30 cellular contexts compared by ENCODE assay signal in genomic region chr17:80956321-80957190, GRCh38. TPM values are rescaled to one million over a fixed set of nuclear protein-coding genes. Genes with fewer than 3 reads are reported as not detected.
DNase-seq lines count a peak whose midpoint lies in the region; ATAC-seq and TF ChIP-seq lines count a peak whose summit lies in the region.
"Had no signal": no experiment of that assay in that cellular context is flagged by ENCODE, and none has a peak within 500 bp of the region (broad histone marks: within the 10 kb centered on the region; RNA-seq: fewer than 3 reads in every experiment).

No MANE protein-coding gene starts in this region.

- no peak overlapping the region for H3K4me3 ChIP-seq in heart left ventricle
- H3K4me3 ChIP-seq in left ventricle myocardium inferior = no peak overlapping the region
- no peak overlapping the region for H3K4me3 ChIP-seq in lower lobe of right lung
- H3K4me3 ChIP-seq in upper lobe of right lung = no peak overlapping the region
- H3K4me3 ChIP-seq: ovary had no signal

- H3K36me3 ChIP-seq in heart left ventricle = peaks cover 0 to 13% (median 3%) of the 10 kb centered on the region in 9 donors
- peaks cover 8% of the 10 kb centered on the region for H3K36me3 ChIP-seq in left ventricle myocardium inferior
- H3K36me3 ChIP-seq in lower lobe of right lung = peaks cover 28% of the 10 kb centered on the region
- H3K36me3 ChIP-seq in upper lobe of right lung = no peaks in the 10 kb centered on the region
- H3K36me3 ChIP-seq: ovary had no signal

- H3K4me1 ChIP-seq in heart left ventricle (peaks cover 3 to 26% (median 20%) of the 10 kb centered on the region in 12 donors), left ventricle myocardium inferior (peaks cover 24% of the 10 kb centered on the region), lower lobe of right lung (peaks cover 18% of the 10 kb centered on the region), upper lobe of right lung (peaks cover 16% of the 10 kb centered on the region)

- DNase-seq in heart left ventricle = peak in 3 of 5 donors; percentile 13 to 32 (median 19)
- DNase-seq in left ventricle myocardium inferior = no peak
- DNase-seq in WTC11 (ENCODE audit: low spot score) = peak; percentile 4
- DNase-seq in lower lobe of right lung = peak; percentile 25
- DNase-seq in upper lobe of right lung = peak; percentile 55
- no peak for DNase-seq in kidney glomerular epithelial cell (lab: John Stamatoyannopoulos, UW)
- DNase-seq in stimulated activated CD4-positive, alpha-beta T cell treated with anti-CD3 and anti-CD28 coated beads, Interleukin-1b, Interleukin-23, amount 100 ng/mL, for 48 hours = no peak
- DNase-seq: activated CD4-positive, alpha-beta T cell treated with anti-CD3 and anti-CD28 coated beads, Interleukin-2, amount 10 ng/mL, durations not matched to agents 24 days and 14 days; activated naive CD4-positive, alpha-beta T cell treated with Interleukin-2 at 50 U/mL for 16 hours; activated T-cell treated with anti-CD3 and anti-CD28 coated beads, Interleukin-2, amount 50 U/mL, for 48 hours; amygdala; C1 segment of cervical spinal cord; cortex of kidney; DND-41; foreskin fibroblast; Kasumi-1; MV-4-11; naive thymus-derived CD4-positive, alpha-beta T cell; NCI-H1436 treated with DMSO at 0.1 percent for 48 hours; NCI-H2107; retina; stimulated activated CD4-positive, alpha-beta T cell treated with anti-CD3 and anti-CD28 coated beads, Interleukin-2, amount 100 ng/mL, for 48 hours had no signal

- H3K27me3 ChIP-seq in heart left ventricle (no peaks in the 10 kb centered on the region), left ventricle myocardium inferior (ENCODE audit: low read depth) (no peaks in the 10 kb centered on the region), lower lobe of right lung (ENCODE audit: low read depth) (no peaks in the 10 kb centered on the region), upper lobe of right lung (no peaks in the 10 kb centered on the region)
- H3K27me3 ChIP-seq: ovary had no signal

- 84 to 93% (median 90%) methylated on average over 21 to 28 of the region's 29 CpGs for WGBS in heart left ventricle, 4 donors

- no peak overlapping the region for H3K27ac Mint-ChIP-seq in WTC11
- H3K27ac Mint-ChIP-seq: activated CD4-positive, alpha-beta T cell treated with anti-CD3 and anti-CD28 coated beads, Interleukin-2, amount 10 ng/mL, durations not matched to agents 24 days and 14 days; mesothelial cell of epicardium; type B pancreatic cell had no signal

- TF ChIP-seq CTCF in heart left ventricle (IDR thresholded peaks at IDR 0.05) (no peak), left ventricle myocardium inferior (IDR thresholded peaks at IDR 0.05; ENCODE audit: borderline replicate concordance) (no peak), WTC11 (IDR thresholded peaks at IDR 0.05) (no peak), lower lobe of right lung (IDR thresholded peaks at IDR 0.05) (no peak), upper lobe of right lung (IDR thresholded peaks at IDR 0.05) (no peak)

- H3K9me3 ChIP-seq in heart left ventricle (peaks cover 0 to 4% (median 0%) of the 10 kb centered on the region in 12 donors), left ventricle myocardium inferior (replicated peaks) (no peaks in the 10 kb centered on the region), lower lobe of right lung (no peaks in the 10 kb centered on the region), upper lobe of right lung (no peaks in the 10 kb centered on the region)
- H3K9me3 ChIP-seq: Caco-2, ovary had no signal

- ATAC-seq in heart left ventricle (no peak), WTC11 (no peak), lower lobe of right lung (no peak), upper lobe of right lung (no peak)
- ATAC-seq: esophagus mucosa; left lobe of liver; naive thymus-derived CD4-positive, alpha-beta T cell; SK-N-SH treated with all-trans-retinoic acid at 6 μM for 48 hours had no signal

- TF ChIP-seq POLR2A in heart left ventricle (IDR thresholded peaks at IDR 0.05) = no peak

- H3K27ac ChIP-seq in heart left ventricle = peak overlapping the region in 1 of 12 donors; percentile 38
- no peak overlapping the region for H3K27ac ChIP-seq in left ventricle myocardium inferior (replicated peaks)
- H3K27ac ChIP-seq in lower lobe of right lung = no peak overlapping the region
- H3K27ac ChIP-seq in upper lobe of right lung = no peak overlapping the region
- H3K27ac ChIP-seq: ovary, VCaP had no signal

- H3K36me3 Mint-ChIP-seq in WTC11 = no peaks in the 10 kb centered on the region

- H3K27me3 Mint-ChIP-seq in WTC11 (ENCODE audit: low read depth) = no peaks in the 10 kb centered on the region
- H3K27me3 Mint-ChIP-seq: activated CD4-positive, alpha-beta T cell treated with anti-CD3 and anti-CD28 coated beads, Interleukin-2, amount 10 ng/mL, durations not matched to agents 24 days and 14 days; naive thymus-derived CD4-positive, alpha-beta T cell; type B pancreatic cell had no signal

- no peaks in the 10 kb centered on the region for H3K4me1 Mint-ChIP-seq in WTC11
- H3K4me1 Mint-ChIP-seq: activated CD4-positive, alpha-beta T cell treated with anti-CD3 and anti-CD28 coated beads, Interleukin-2, amount 10 ng/mL, durations not matched to agents 24 days and 14 days; naive thymus-derived CD4-positive, alpha-beta T cell had no signal

- intact Hi-C loops in heart left ventricle (cut with DNase I) = no loop called here
- intact Hi-C loops in left ventricle myocardium inferior (cut with micrococcal nuclease) = no loop called here
- intact Hi-C loops in lower lobe of right lung (cut with DNase I) = no loop called here
- intact Hi-C loops in upper lobe of right lung (cut with DNase I) = no loop called here

- no peak overlapping the region for H3K4me3 Mint-ChIP-seq in WTC11
- H3K4me3 Mint-ChIP-seq: activated CD4-positive, alpha-beta T cell treated with anti-CD3 and anti-CD28 coated beads, Interleukin-2, amount 10 ng/mL, durations not matched to agents 24 days and 14 days; mesothelial cell of epicardium; naive thymus-derived CD4-positive, alpha-beta T cell; type B pancreatic cell had no signal

- H3K9me3 Mint-ChIP-seq in WTC11 = peaks cover 6% of the 10 kb centered on the region; the same call in 1 of the 2 replicates
- H3K9me3 Mint-ChIP-seq: activated CD4-positive, alpha-beta T cell treated with anti-CD3 and anti-CD28 coated beads, Interleukin-2, amount 10 ng/mL, durations not matched to agents 24 days and 14 days; naive thymus-derived CD4-positive, alpha-beta T cell; type B pancreatic cell had no signal

- CTCF ChIA-PET in WTC11 (lab: Charles Lee) = interaction anchor here (0.9 to 2.7 kb wide), 3 partner anchors 13 to 529 kb away, joined by 3 to 7 read pairs (median 5); no protein-coding TSS in a partner anchor

- POLR2A ChIA-PET in WTC11 (lab: Charles Lee) = no interaction called here

TF ChIP-seq in WTC11, 78 proteins besides CTCF, POLR2A, EP300 and RAD21 (continues in another document):
- no peak for TF ChIP-seq ZBTB43 (CRISPR knock-in tag; IDR thresholded peaks at IDR 0.05)
- TF ChIP-seq TEAD1 (CRISPR knock-in tag; IDR thresholded peaks at IDR 0.05) = no peak
- no peak for TF ChIP-seq SOX15 (CRISPR knock-in tag; IDR thresholded peaks at IDR 0.05)
- TF ChIP-seq ZMAT4 (CRISPR knock-in tag; IDR thresholded peaks at IDR 0.05) = no peak
- TF ChIP-seq NR1H2 (CRISPR knock-in tag; IDR thresholded peaks at IDR 0.05) = no peak
- TF ChIP-seq ZNF416 (CRISPR knock-in tag; IDR thresholded peaks at IDR 0.05) = no peak
- TF ChIP-seq ATF6 (CRISPR knock-in tag; IDR thresholded peaks at IDR 0.05) = no peak

RNA-seq across cellular contexts. Expression of gene CHMP6, which starts 35.1 kb away (rescaled TPM):
- 10 to 100 TPM; 17.9 to 25.9 (median 19.4) TPM for total RNA-seq in heart left ventricle
- polyA plus RNA-seq in heart left ventricle = 10 to 100 TPM; 24.4 to 35.5 TPM
- 15.9 TPM for total RNA-seq in left ventricle myocardium inferior
- 15.0 to 23.1 TPM (median 19.6 TPM) in 3 replicates for total RNA-seq in WTC11 (2021)
- total RNA-seq in lower lobe of right lung = 28.8 TPM
- total RNA-seq in upper lobe of right lung = 29.9 TPM

Comparison
In these comparisons a context has a peak if more than half of its experiments do, and no peak if none do; other contexts are left out.
1. DNase-seq: peak in heart left ventricle (3 of 5), WTC11 (single experiment), lower lobe of right lung (single experiment) and upper lobe of right lung (single experiment); none in left ventricle myocardium inferior (single experiment), kidney glomerular epithelial cell (single experiment) and stimulated activated CD4-positive, alpha-beta T cell treated with anti-CD3 and anti-CD28 coated beads, Interleukin-1b, Interleukin-23, amount 100 ng/mL, for 48 hours (single experiment).